In the genomic region with DNA sequence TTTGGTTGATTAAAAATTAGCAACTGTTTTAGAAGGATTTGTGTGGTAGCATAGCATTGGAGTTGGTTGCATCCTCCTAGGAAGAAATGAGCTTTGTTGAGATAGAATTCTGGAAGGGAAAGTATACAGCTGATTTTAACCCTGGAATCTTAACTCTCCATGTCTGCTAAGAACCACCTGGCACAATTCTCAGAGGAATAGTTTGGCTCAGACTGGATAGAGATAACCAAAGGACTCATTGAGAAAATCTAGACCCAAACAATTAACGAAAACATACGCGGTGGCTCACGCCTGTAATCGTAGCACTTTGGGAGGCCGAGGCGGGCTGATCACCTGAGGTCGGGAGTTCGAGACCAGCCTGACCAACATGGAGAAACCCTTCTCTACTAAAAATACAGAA, we compare ENCODE assay signal across 26 cellular contexts.
"Had no signal": no experiment of that assay in that cellular context is flagged by ENCODE, and none has a peak within 500 bp of the region (broad histone marks: within the 10 kb centered on the region; RNA-seq: fewer than 3 reads in every experiment).

No MANE protein-coding gene starts in this region.

- DNase-seq: colonic mucosa; cortex of kidney; effector CD8-positive, alpha-beta T cell; effector memory CD8-positive, alpha-beta T cell; endodermal cell; erythroblast; esophagus squamous epithelium; foreskin fibroblast; foreskin melanocyte; gastrocnemius medialis; glutamatergic neuron; head of caudate nucleus; heart right ventricle; hippocampal formation; left cardiac atrium; left lung; left ventricle myocardium superior; lower lobe of right lung; mesenchymal stem cell; mucosa of descending colon; naive B cell had no signal

- FAIRE-seq: endometrium, islet of Langerhans, keratinocyte had no signal

- H3K36me3 ChIP-seq: colonic mucosa, esophagus squamous epithelium, gastrocnemius medialis, heart right ventricle, left lung, lower lobe of right lung had no signal

- H3K4me1 ChIP-seq: colonic mucosa, esophagus squamous epithelium, gastrocnemius medialis, left lung, lower lobe of right lung had no signal

- H3K27me3 ChIP-seq: colonic mucosa, esophagus squamous epithelium, gastrocnemius medialis, heart right ventricle, left lung had no signal

- ATAC-seq: effector memory CD8-positive, alpha-beta T cell; esophagus mucosa; gastrocnemius medialis; heart right ventricle; left cardiac atrium; left lung; left ventricle myocardium superior; lower lobe of right lung; mucosa of descending colon had no signal

- H3K4me3 ChIP-seq: colonic mucosa, esophagus squamous epithelium, gastrocnemius medialis, heart right ventricle, left lung, lower lobe of right lung, mucosa of descending colon had no signal

- H3K27ac ChIP-seq: colonic mucosa, epithelial cell of prostate, esophagus squamous epithelium, gastrocnemius medialis, heart right ventricle, left lung, lower lobe of right lung had no signal

- H3K9me3 ChIP-seq: colonic mucosa, esophagus squamous epithelium, gastrocnemius medialis, heart right ventricle, left lung, lower lobe of right lung, mucosa of descending colon had no signal
